In the genomic region with DNA sequence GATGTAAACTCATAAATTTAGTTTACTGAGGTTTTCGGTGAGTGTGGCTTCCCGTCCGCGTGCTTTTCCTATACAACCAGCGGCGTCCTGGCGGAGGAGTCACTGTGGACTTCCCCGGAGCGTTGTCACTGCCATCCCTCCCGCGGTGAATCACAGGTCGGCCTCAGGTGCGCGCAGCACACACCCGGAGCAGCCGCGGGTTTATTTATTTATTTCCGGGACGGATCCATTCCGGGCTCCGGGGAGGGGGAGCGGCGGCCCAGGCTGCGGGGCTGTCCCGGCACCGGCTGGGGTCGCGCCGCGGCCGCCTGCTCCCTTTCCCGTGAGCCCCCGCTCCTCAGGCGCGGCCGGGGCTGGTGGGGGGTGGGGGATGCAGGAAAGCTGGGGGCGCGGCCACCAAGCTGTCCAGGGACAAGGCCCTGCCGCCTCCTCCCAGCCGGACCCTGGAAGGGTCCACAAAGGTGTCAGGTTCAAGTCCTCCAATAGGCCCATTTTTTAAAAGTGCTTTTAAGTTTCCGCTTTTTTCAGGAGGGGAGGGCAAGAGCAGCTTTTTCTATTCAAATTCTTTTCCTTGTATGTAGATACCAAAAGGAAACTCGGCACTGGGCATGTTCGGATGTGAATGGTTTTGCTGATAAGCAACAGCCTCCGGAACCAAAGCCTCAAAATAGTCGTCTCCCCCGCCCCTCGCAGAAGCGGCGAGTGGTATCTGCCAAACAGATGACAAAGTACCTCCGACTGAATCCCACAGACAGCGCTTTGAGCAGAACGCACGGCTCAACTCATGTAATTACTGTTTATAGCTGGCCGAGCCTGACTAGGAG, we compare ENCODE assay signal across 8 cellular contexts.
DNase-seq lines count a peak whose midpoint lies in the region; ATAC-seq and TF ChIP-seq lines count a peak whose summit lies in the region.

No MANE protein-coding gene starts in this region.

- H3K27me3 ChIP-seq in CD8-positive, alpha-beta T cell (ENCODE audit: insufficient read depth, low read length) = no peaks in the 10 kb centered on the region
- no peaks in the 10 kb centered on the region for H3K27me3 ChIP-seq in SU-DHL-6 (ENCODE audit: low read length)

- H3K4me1 Mint-ChIP-seq in CD8-positive, alpha-beta T cell (ENCODE audit: low read depth) = peaks cover 51% of the 10 kb centered on the region
- peaks cover 27% of the 10 kb centered on the region for H3K4me1 Mint-ChIP-seq in osteocyte (ENCODE audit: unreplicated experiment)

- no peaks in the 10 kb centered on the region for H4K20me1 ChIP-seq in SU-DHL-6 (ENCODE audit: low read depth, low read length)

- no peaks in the 10 kb centered on the region for H3K9me2 ChIP-seq in SU-DHL-6 (replicated peaks; ENCODE audit: insufficient read depth, low read length)

- no peaks in the 10 kb centered on the region for H3K9me3 Mint-ChIP-seq in CD8-positive, alpha-beta T cell
- H3K9me3 Mint-ChIP-seq in osteocyte (ENCODE audit: unreplicated experiment) = no peaks in the 10 kb centered on the region

- H3K4me1 ChIP-seq in CD8-positive, alpha-beta T cell (ENCODE audit: insufficient read depth, low read length) = peaks cover 36% of the 10 kb centered on the region

- no peak for TF ChIP-seq CTCF in CD8-positive, alpha-beta T cell (IDR thresholded peaks at IDR 0.05)
- no peak for TF ChIP-seq CTCF in SU-DHL-6 (IDR thresholded peaks at IDR 0.05; ENCODE audit: insufficient read depth, low read length, poor library complexity, severe bottlenecking)
- no peak for TF ChIP-seq CTCF in osteocyte (IDR thresholded peaks at IDR 0.05)

- H3K79me2 ChIP-seq in SU-DHL-6 (ENCODE audit: insufficient read depth, low read length) = no peaks in the 10 kb centered on the region

- H2AFZ ChIP-seq in SU-DHL-6 (ENCODE audit: low read depth, low read length, severe bottlenecking) = peak overlapping the region; percentile 92

- peak overlapping the region; percentile 72 for H3K4me2 ChIP-seq in SU-DHL-6 (ENCODE audit: low read depth, low read length, poor library complexity, severe bottlenecking)

- peak; percentile 70 to 90 (median 86) for DNase-seq in CD8-positive, alpha-beta T cell
- peak; percentile 87 for DNase-seq in NAMALWA (ENCODE audit: low spot score)
- peak; percentile 70 for DNase-seq in activated naive CD8-positive, alpha-beta T cell treated with anti-CD3 and anti-CD28 coated beads, Interleukin-2, amount 50 U/mL, for 16 hours (ENCODE audit: low read depth, low spot score)
- DNase-seq in Right ventricle myocardium superior = peak; percentile 91
- peak; percentile 89 for DNase-seq in osteocyte (ENCODE audit: extremely low spot score, unreplicated experiment)

- peak overlapping the region; percentile 85 for H3K4me3 ChIP-seq in CD8-positive, alpha-beta T cell (ENCODE audit: low read depth, low read length)
- H3K4me3 ChIP-seq in SU-DHL-6 (ENCODE audit: insufficient read depth, low read length, poor library complexity, severe bottlenecking) = peak overlapping the region; percentile 68

- H3K9me3 ChIP-seq in CD8-positive, alpha-beta T cell (ENCODE audit: low read length) = no peaks in the 10 kb centered on the region
- no peaks in the 10 kb centered on the region for H3K9me3 ChIP-seq in SU-DHL-6 (ENCODE audit: insufficient read depth, low read length)

- peaks cover 12% of the 10 kb centered on the region for H3F3A ChIP-seq in SU-DHL-6 (ENCODE audit: insufficient read depth)

- H3K36me3 Mint-ChIP-seq in CD8-positive, alpha-beta T cell = no peaks in the 10 kb centered on the region
- H3K36me3 Mint-ChIP-seq in osteocyte (ENCODE audit: unreplicated experiment) = no peaks in the 10 kb centered on the region

- H3K9ac ChIP-seq in SU-DHL-6 (ENCODE audit: low read length) = peak overlapping the region; percentile 49

- H3K27ac ChIP-seq in CD8-positive, alpha-beta T cell (ENCODE audit: low read depth, low read length) = peak overlapping the region; percentile 59
- H3K27ac ChIP-seq in SU-DHL-6 (ENCODE audit: low read depth, low read length) (peak overlapping the region; percentile 23; the same call in 1 of the 2 replicates), temporal lobe (ENCODE audit: low read depth, low read length) (peak overlapping the region; percentile 52)

- ATAC-seq in CD8-positive, alpha-beta T cell = peak; percentile 78
- ATAC-seq in GM21825 (IDR thresholded peaks at IDR 0.05; ENCODE audit: unreplicated experiment) (peak; percentile 63), Right ventricle myocardium superior (ENCODE audit: poor library complexity) (peak; percentile 91)

- intact Hi-C loops in CD8-positive, alpha-beta T cell (cut with DNase I, micrococcal nuclease) = loop anchor here (1.0 to 10.0 kb wide), 7 partner anchors 16 to 1251 kb away; partner anchors contain the start of genes PIK3R1 (in 2 of the 2) and SREK1 (in 1 of the 2)
- intact Hi-C loops in Right ventricle myocardium superior (cut with DNase I) = loop anchor here (10.0 kb wide), 2 partner anchors 91 to 201 kb away; no protein-coding TSS in a partner anchor

- no peaks in the 10 kb centered on the region for H3K27me3 Mint-ChIP-seq in CD8-positive, alpha-beta T cell (ENCODE audit: low read depth)
- no peaks in the 10 kb centered on the region for H3K27me3 Mint-ChIP-seq in osteocyte (ENCODE audit: unreplicated experiment)

- CTCF ChIA-PET in CD8-positive, alpha-beta T cell (lab: Charles Lee) = interaction anchor here (2.0 to 2.1 kb wide), 2 partner anchors 15 to 16 kb away, joined by 6 read pairs; no protein-coding TSS in a partner anchor

- no peaks in the 10 kb centered on the region for H3K36me3 ChIP-seq in CD8-positive, alpha-beta T cell (ENCODE audit: insufficient read depth, low read length)
- H3K36me3 ChIP-seq in SU-DHL-6 (ENCODE audit: low read length) = no peaks in the 10 kb centered on the region

- peak overlapping the region; percentile 98 for H3K27ac Mint-ChIP-seq in CD8-positive, alpha-beta T cell
- H3K27ac Mint-ChIP-seq in osteocyte (ENCODE audit: unreplicated experiment) = peak overlapping the region; percentile 90

- POLR2A ChIA-PET in CD8-positive, alpha-beta T cell (lab: Charles Lee) = interaction anchor here (1.0 to 2.2 kb wide), 5 partner anchors 11 to 1211 kb away, joined by 3 to 9 read pairs (median 5); partner anchors contain the start of gene PIK3R1

- H3K4me3 Mint-ChIP-seq in CD8-positive, alpha-beta T cell = peak overlapping the region; percentile 95
- H3K4me3 Mint-ChIP-seq in osteocyte (ENCODE audit: unreplicated experiment) = peak overlapping the region; percentile 87

Comparison
In these comparisons a context has a peak if more than half of its experiments do, and no peak if none do; other contexts are left out.
1. Peak in every context shown above with its lines: DNase-seq, ATAC-seq, H3K4me3 ChIP-seq and H3K27ac ChIP-seq.